27 cellular contexts compared by ENCODE assay signal in the genomic region with DNA sequence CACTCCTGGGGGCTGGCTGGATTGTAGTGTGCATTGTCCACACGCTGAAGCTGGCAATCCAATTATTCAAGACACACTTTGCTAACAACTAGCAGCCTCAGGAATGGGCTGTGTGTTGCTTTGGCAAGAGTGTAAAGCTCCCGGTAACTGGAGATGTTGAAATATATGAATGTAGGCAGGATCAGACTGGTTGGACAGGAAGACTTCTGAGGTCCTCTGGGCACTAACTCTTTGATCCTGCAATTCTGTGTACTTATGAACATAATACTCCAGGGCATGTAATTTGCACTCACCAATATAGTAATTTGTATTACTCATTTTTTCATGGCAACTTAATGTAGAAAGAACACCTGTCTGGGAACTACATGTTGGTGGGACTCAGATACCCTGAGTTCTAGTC.
"Had no signal": no experiment of that assay in that cellular context is flagged by ENCODE, and none has a peak within 500 bp of the region (broad histone marks: within the 10 kb centered on the region; RNA-seq: fewer than 3 reads in every experiment).

No MANE protein-coding gene starts in this region.

- DNase-seq: colonic mucosa; effector CD8-positive, alpha-beta T cell; endodermal cell; erythroblast; gastrocnemius medialis; head of caudate nucleus; mesenchymal stem cell; mucosa of descending colon; naive B cell; stimulated activated CD4-positive, alpha-beta T cell treated with anti-CD3 and anti-CD28 coated beads, Interleukin-12 subunit alpha, Interleukin-12 subunit beta, amount 100 ng/mL, for 4 hours; stimulated activated CD4-positive, alpha-beta T cell treated with anti-CD3 and anti-CD28 coated beads, Interleukin-2, amount 100 ng/mL, for 24 hours; stimulated activated CD4-positive, alpha-beta T cell treated with anti-CD3 and anti-CD28 coated beads, Interleukin-4, amount 100 ng/mL, for 24 hours; stimulated activated naive CD4-positive, alpha-beta T cell treated with Interleukin-2 at 50 U/mL for 16 hours; stomach; thyroid gland; trophoblast cell had no signal

- ATAC-seq: gastrocnemius medialis; mucosa of descending colon; natural killer cell treated with Interleukin-12 subunit alpha and Interleukin-12 subunit beta and Interleukin-15 and Interleukin-18, amount 100 ng/mL, for 72 hours; sciatic nerve; stimulated activated effector memory CD8-positive, alpha-beta T cell treated with anti-CD3 and anti-CD28 coated beads, Interleukin-12 subunit alpha, Interleukin-12 subunit beta, amount 100 ng/mL, for 72 hours had no signal

- H3K4me1 Mint-ChIP-seq: endodermal cell; mesothelial cell of epicardium; naive B cell; neural crest cell; stimulated activated effector memory CD8-positive, alpha-beta T cell treated with anti-CD3 and anti-CD28 coated beads, Interleukin-12 subunit alpha, Interleukin-12 subunit beta, amount 100 ng/mL, for 72 hours had no signal

- H3K36me3 Mint-ChIP-seq: mesothelial cell of epicardium; naive B cell; natural killer cell treated with Interleukin-12 subunit alpha and Interleukin-12 subunit beta and Interleukin-15 and Interleukin-18, amount 100 ng/mL, for 72 hours; stimulated activated effector memory CD8-positive, alpha-beta T cell treated with anti-CD3 and anti-CD28 coated beads, Interleukin-12 subunit alpha, Interleukin-12 subunit beta, amount 100 ng/mL, for 72 hours had no signal

- H3K4me3 ChIP-seq: colonic mucosa, gastrocnemius medialis, lung, mucosa of descending colon, prostate gland, right atrium auricular region, smooth muscle cell, stomach, thyroid gland had no signal

- H3K4me1 ChIP-seq: colonic mucosa, gastrocnemius medialis, prostate gland, stomach, thyroid gland had no signal

- H3K27ac ChIP-seq: colonic mucosa, gastrocnemius medialis, neutrophil, prostate gland, right atrium auricular region, stomach, thyroid gland had no signal

- H3K27ac Mint-ChIP-seq: dendritic cell treated with granulocyte-macrophage colony-stimulating factor and Interleukin-4, amounts not matched to agents 40 ng/mL and 50 ng/mL, for 4 days; endodermal cell; mesothelial cell of epicardium; naive B cell; natural killer cell treated with Interleukin-12 subunit alpha and Interleukin-12 subunit beta and Interleukin-15 and Interleukin-18, amount 100 ng/mL, for 72 hours; stimulated activated effector memory CD8-positive, alpha-beta T cell treated with anti-CD3 and anti-CD28 coated beads, Interleukin-12 subunit alpha, Interleukin-12 subunit beta, amount 100 ng/mL, for 72 hours had no signal

- H3K9me3 Mint-ChIP-seq: dendritic cell treated with granulocyte-macrophage colony-stimulating factor and Interleukin-4, amounts not matched to agents 40 ng/mL and 50 ng/mL, for 4 days; endodermal cell; mesothelial cell of epicardium; natural killer cell treated with Interleukin-12 subunit alpha and Interleukin-12 subunit beta and Interleukin-15 and Interleukin-18, amount 100 ng/mL, for 72 hours; neural crest cell had no signal

- H3K27me3 ChIP-seq: colonic mucosa, gastrocnemius medialis, neutrophil, right atrium auricular region, stomach, thyroid gland had no signal

- H3K4me3 Mint-ChIP-seq: dendritic cell treated with granulocyte-macrophage colony-stimulating factor and Interleukin-4, amounts not matched to agents 40 ng/mL and 50 ng/mL, for 4 days; endodermal cell; mesothelial cell of epicardium; natural killer cell treated with Interleukin-12 subunit alpha and Interleukin-12 subunit beta and Interleukin-15 and Interleukin-18, amount 100 ng/mL, for 72 hours; neural crest cell; stimulated activated effector memory CD8-positive, alpha-beta T cell treated with anti-CD3 and anti-CD28 coated beads, Interleukin-12 subunit alpha, Interleukin-12 subunit beta, amount 100 ng/mL, for 72 hours had no signal

- H3K36me3 ChIP-seq: colonic mucosa, gastrocnemius medialis, neutrophil, prostate gland, right atrium auricular region, stomach, thyroid gland had no signal

- H3K9me3 ChIP-seq: colonic mucosa, gastrocnemius medialis, mucosa of descending colon, neutrophil, prostate gland, right atrium auricular region, stomach, thyroid gland had no signal
